ENCODE assay signal across 20 cellular contexts in genomic region chr20:51208162-51208561, GRCh38.
"Had no signal": no experiment of that assay in that cellular context is flagged by ENCODE, and none has a peak within 500 bp of the region (broad histone marks: within the 10 kb centered on the region; RNA-seq: fewer than 3 reads in every experiment).

No MANE protein-coding gene starts in this region.

- FAIRE-seq: RCC 7860 had no signal

- H3K4me1 ChIP-seq: SJSA1 had no signal

- H3K9me3 Mint-ChIP-seq: IgD-negative memory B cell had no signal

- H3K9me3 ChIP-seq: MG63, SJSA1 had no signal

- H3K4me1 Mint-ChIP-seq: IgD-negative memory B cell had no signal

- DNase-seq: Karpas-422, KBM-7, MG63, MV-4-11, NCI-H1048, NCI-H1105, NCI-H1436 treated with DMSO at 0.1 percent for 48 hours, NCI-H1694, NCI-H187 treated with DMSO at 0.1 percent for 48 hours, NCI-H2029 treated with DMSO at 0.1 percent for 48 hours, NCI-H524, NCI-H526 treated with DMSO at 0.1 percent for 48 hours, NCI-H748 treated with DMSO at 0.1 percent for 48 hours, Right ventricle myocardium superior, RPMI8226, SIG-M5 had no signal

- H3K27ac ChIP-seq: SJSA1, SK-N-MC had no signal

- H3K4me3 ChIP-seq: MG63, SJSA1, SK-N-MC had no signal

- H3K36me3 ChIP-seq: MG63, SJSA1 had no signal

- H3K4me3 Mint-ChIP-seq: IgD-negative memory B cell had no signal

- H3K27ac Mint-ChIP-seq: IgD-negative memory B cell had no signal
